ENCODE assay signal across 35 cellular contexts in the genomic region with DNA sequence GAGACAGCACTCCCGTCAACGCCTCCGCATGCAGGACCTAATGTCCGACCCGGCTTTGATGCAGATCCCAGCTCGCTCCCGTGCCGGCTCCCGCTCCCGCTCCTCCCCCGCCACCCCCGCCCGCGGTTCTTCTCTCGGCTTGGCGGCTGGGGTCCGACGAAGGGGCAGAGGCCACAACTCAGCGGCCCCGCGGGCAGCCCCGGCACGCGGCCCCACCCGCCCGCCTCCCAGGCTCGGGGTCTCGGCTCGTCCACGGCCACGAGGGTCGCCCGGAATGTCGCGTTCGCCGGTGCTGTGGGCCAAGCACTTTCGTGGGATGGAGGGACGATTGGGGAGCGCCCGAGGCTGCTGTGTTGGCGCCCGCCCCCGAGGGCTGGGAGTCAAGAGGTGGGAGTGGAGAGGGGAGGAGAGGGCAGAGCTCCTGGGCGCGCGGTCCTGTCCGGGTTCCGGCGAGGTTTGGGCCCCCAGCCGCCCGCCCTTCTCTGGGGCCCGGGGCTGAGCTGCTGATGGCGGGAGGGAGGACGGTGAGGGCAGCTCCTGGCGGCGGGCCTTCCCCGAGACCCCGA. TPM values are rescaled to one million over a fixed set of nuclear protein-coding genes. Genes with fewer than 3 reads are reported as not detected.
DNase-seq lines count a peak whose midpoint lies in the region; ATAC-seq, FAIRE-seq and TF ChIP-seq lines count a peak whose summit lies in the region.
"Had no signal": no experiment of that assay in that cellular context is flagged by ENCODE, and none has a peak within 500 bp of the region (broad histone marks: within the 10 kb centered on the region; RNA-seq: fewer than 3 reads in every experiment).

No MANE protein-coding gene starts in this region.

- no peaks in the 10 kb centered on the region for H3K9me3 Mint-ChIP-seq in Caco-2 (ENCODE audit: unreplicated experiment)
- no peaks in the 10 kb centered on the region for H3K9me3 Mint-ChIP-seq in naive thymus-derived CD8-positive, alpha-beta T cell
- H3K9me3 Mint-ChIP-seq: HFFc6; stimulated activated effector memory CD8-positive, alpha-beta T cell treated with anti-CD3 and anti-CD28 coated beads, Interleukin-12 subunit alpha, Interleukin-12 subunit beta, amount 100 ng/mL, for 72 hours had no signal

- peaks cover 14% of the 10 kb centered on the region for H3K4me1 Mint-ChIP-seq in Caco-2 (ENCODE audit: low read depth, unreplicated experiment)
- peaks cover 20 to 36% (median 29%) of the 10 kb centered on the region in 4 donors for H3K4me1 Mint-ChIP-seq in naive thymus-derived CD8-positive, alpha-beta T cell

- H3K27me3 ChIP-seq in Caco-2 (replicated peaks; ENCODE audit: control insufficient read depth, insufficient read depth, low read length): no peaks in the 10 kb centered on the region; the same call in 1 of the 2 replicates
- peaks cover 29 to 55% of the 10 kb centered on the region in 2 experiments for H3K27me3 ChIP-seq in endothelial cell of umbilical vein (ENCODE audit: control insufficient read depth in 2 of 2, insufficient read depth in 2 of 2, low read length in 2 of 2)
- peaks cover 76% of the 10 kb centered on the region for H3K27me3 ChIP-seq in osteoblast (ENCODE audit: insufficient read depth, low read length)
- H3K27me3 ChIP-seq: MG63 had no signal

- H4K20me1 ChIP-seq in endothelial cell of umbilical vein (replicated peaks; ENCODE audit: control insufficient read depth, extremely low read depth, insufficient read depth, low read length) (no peaks in the 10 kb centered on the region), osteoblast (ENCODE audit: insufficient read depth, low read length) (no peaks in the 10 kb centered on the region)

- H3K9ac ChIP-seq in endothelial cell of umbilical vein (replicated peaks; ENCODE audit: extremely low read depth, insufficient read depth, low read length): no peak overlapping the region
- H3K9ac ChIP-seq: BLaER1 treated with 17β-estradiol and CSF1 and Interleukin-3, amounts not matched to agents 10 nM and 100 nM had no signal

- H3K79me2 ChIP-seq in endothelial cell of umbilical vein (ENCODE audit: control insufficient read depth, insufficient read depth, low read length) (no peaks in the 10 kb centered on the region), osteoblast (ENCODE audit: insufficient read depth, low read length) (no peaks in the 10 kb centered on the region)

- POLR2A ChIA-PET in Caco-2 (lab: Charles Lee): no interaction called here
- POLR2A ChIA-PET in HEK293 (lab: Yijun Ruan, JAX): no interaction called here
- POLR2A ChIA-PET in endothelial cell of umbilical vein (lab: Charles Lee): no interaction called here
- POLR2A ChIA-PET in naive thymus-derived CD8-positive, alpha-beta T cell (lab: Charles Lee): interaction anchor here (1.8 kb wide), 1 partner anchor 137 kb away, joined by 6 read pairs; no protein-coding TSS in a partner anchor

- DNase-seq in Caco-2 (no peak), endothelial cell of umbilical vein (ENCODE audit: low read depth, low spot score) (no peak), NCI-H226 (no peak), osteoblast (ENCODE audit: insufficient read length, low spot score, missing footprints) (no peak)
- no peak for DNase-seq in naive thymus-derived CD8-positive, alpha-beta T cell
- DNase-seq in stimulated activated naive CD4-positive, alpha-beta T cell treated with Interleukin-2 at 50 U/mL for 16 hours (lab: John Stamatoyannopoulos, UW): no peak
- DNase-seq: activated T-cell treated with anti-CD3 and anti-CD28 coated beads for 4 hours; aorta; COR-L47; cortex of kidney; DMS79 treated with DMSO at 0.1 percent for 48 hours; esophagus squamous epithelium; HFFc6; hypothalamus; left ventricle myocardium superior; MG63; NCI-H2029; NCI-H446 treated with DMSO at 0.1 percent for 48 hours; NCI-H82; right cardiac atrium; stimulated activated CD4-positive, alpha-beta T cell treated with anti-CD3 and anti-CD28 coated beads, Interleukin-12 subunit alpha, Interleukin-12 subunit beta, amount 100 ng/mL, for 4 hours; stimulated activated CD4-positive, alpha-beta T cell treated with anti-CD3 and anti-CD28 coated beads, Interleukin-4, amount 100 ng/mL, for 1 hour; T-helper 17 cell had no signal

- ATAC-seq in naive thymus-derived CD8-positive, alpha-beta T cell: no peak
- ATAC-seq in HG03175 (IDR thresholded peaks at IDR 0.05; ENCODE audit: unreplicated experiment): no peak
- ATAC-seq: left ventricle myocardium superior; right cardiac atrium; stimulated activated effector memory CD8-positive, alpha-beta T cell treated with anti-CD3 and anti-CD28 coated beads, Interleukin-12 subunit alpha, Interleukin-12 subunit beta, amount 100 ng/mL, for 72 hours; T-helper 17 cell had no signal

- peaks cover 5% of the 10 kb centered on the region for H3K27me3 Mint-ChIP-seq in Caco-2 (ENCODE audit: insufficient read depth, unreplicated experiment)
- peaks cover 17 to 71% (median 40%) of the 10 kb centered on the region in 5 donors for H3K27me3 Mint-ChIP-seq in naive thymus-derived CD8-positive, alpha-beta T cell

- H3K4me3 Mint-ChIP-seq in Caco-2 (ENCODE audit: unreplicated experiment): peak overlapping the region; percentile 19
- peak overlapping the region in 7 of 10 donors; percentile 14 to 78 (median 52) for H3K4me3 Mint-ChIP-seq in naive thymus-derived CD8-positive, alpha-beta T cell
- H3K4me3 Mint-ChIP-seq: HFFc6 had no signal

- H3K4me2 ChIP-seq in endothelial cell of umbilical vein (ENCODE audit: insufficient read depth, low read length): no peak overlapping the region
- H3K4me2 ChIP-seq in osteoblast (ENCODE audit: insufficient read depth, low read length): no peak overlapping the region

- H3K4me1 ChIP-seq in Caco-2 (peaks cover 26% of the 10 kb centered on the region), HEK293 (ENCODE audit: control insufficient read depth, insufficient read depth, low read length) (no peaks in the 10 kb centered on the region), endothelial cell of umbilical vein (ENCODE audit: control insufficient read depth, extremely low read depth, insufficient read depth, low read length) (peaks cover 9% of the 10 kb centered on the region), osteoblast (ENCODE audit: insufficient read depth, low read length) (no peaks in the 10 kb centered on the region)

- no peak overlapping the region for H3K27ac ChIP-seq in HEK293 (ENCODE audit: extremely low read depth, low read depth, low read length)
- H3K27ac ChIP-seq in endothelial cell of umbilical vein (ENCODE audit: insufficient read depth, low read depth, low read length): no peak overlapping the region
- H3K27ac ChIP-seq in osteoblast (ENCODE audit: low read depth, low read length): no peak overlapping the region
- H3K27ac ChIP-seq: BLaER1 treated with 17β-estradiol and CSF1 and Interleukin-3, amounts not matched to agents 10 nM and 100 nM; esophagus squamous epithelium; SK-N-MC had no signal

- CTCF ChIA-PET in Caco-2 (lab: Charles Lee): interaction anchor here (1.3 kb wide), 1 partner anchor 10 kb away, joined by 3 read pairs; no protein-coding TSS in a partner anchor
- CTCF ChIA-PET in HEK293 (lab: Yijun Ruan, JAX): interaction anchor here (1.6 to 5.3 kb wide), 3 partner anchors 14 to 155 kb away, joined by 10 to 42 read pairs (median 11); no protein-coding TSS in a partner anchor
- CTCF ChIA-PET in endothelial cell of umbilical vein (lab: Charles Lee): interaction anchor here (1.3 to 5.6 kb wide), 3 partner anchors 9 to 157 kb away, joined by 3 to 73 read pairs (median 8); no protein-coding TSS in a partner anchor

- intact Hi-C loops in Caco-2 (cut with micrococcal nuclease; ENCODE audit: unreplicated experiment): no loop called here
- intact Hi-C loops in endothelial cell of umbilical vein (cut with micrococcal nuclease): loop anchor here (5.0 kb wide), 1 partner anchor 97 kb away; a partner anchor contains a TSS

- H3K36me3 ChIP-seq in Caco-2 (ENCODE audit: control insufficient read depth, insufficient read depth, low read length) (no peaks in the 10 kb centered on the region), HEK293 (ENCODE audit: control insufficient read depth in 2 of 2, insufficient read depth in 1 of 2, low read length in 2 of 2) (no peaks in the 10 kb centered on the region), endothelial cell of umbilical vein (ENCODE audit: control insufficient read depth in 2 of 2, extremely low read depth in 1 of 2, insufficient read depth in 2 of 2, low read length in 2 of 2) (no peaks in the 10 kb centered on the region), osteoblast (ENCODE audit: insufficient read depth, low read length) (no peaks in the 10 kb centered on the region)
- H3K36me3 ChIP-seq: BLaER1 treated with 17β-estradiol and CSF1 and Interleukin-3, amounts not matched to agents 10 nM and 100 nM; esophagus squamous epithelium; MG63 had no signal

- no peak for TF ChIP-seq POLR2A in endothelial cell of umbilical vein (IDR thresholded peaks at IDR 0.05; ENCODE audit: low read depth, low read length)

- no peak overlapping the region for H3K27ac Mint-ChIP-seq in Caco-2 (ENCODE audit: unreplicated experiment)
- no peak overlapping the region for H3K27ac Mint-ChIP-seq in naive thymus-derived CD8-positive, alpha-beta T cell
- H3K27ac Mint-ChIP-seq: activated naive CD8-positive, alpha-beta T cell; HFFc6; stimulated activated effector memory CD8-positive, alpha-beta T cell treated with anti-CD3 and anti-CD28 coated beads, Interleukin-12 subunit alpha, Interleukin-12 subunit beta, amount 100 ng/mL, for 72 hours; T-helper 17 cell had no signal

- no peak for FAIRE-seq in endothelial cell of umbilical vein (lab: Jason Lieb, UNC)
- FAIRE-seq: frontal cortex, GM18507, islet of Langerhans had no signal

- no peaks in the 10 kb centered on the region for H3K36me3 Mint-ChIP-seq in Caco-2 (ENCODE audit: insufficient read depth, unreplicated experiment)
- H3K36me3 Mint-ChIP-seq in naive thymus-derived CD8-positive, alpha-beta T cell: peaks cover 2 to 6% (median 5%) of the 10 kb centered on the region in 3 donors
- H3K36me3 Mint-ChIP-seq: activated naive CD8-positive, alpha-beta T cell; stimulated activated effector memory CD8-positive, alpha-beta T cell treated with anti-CD3 and anti-CD28 coated beads, Interleukin-12 subunit alpha, Interleukin-12 subunit beta, amount 100 ng/mL, for 72 hours had no signal

- H2AFZ ChIP-seq in endothelial cell of umbilical vein (ENCODE audit: low read depth, low read length) (no peak overlapping the region), osteoblast (ENCODE audit: low read length) (no peak overlapping the region)

- dilution Hi-C loops in endothelial cell of umbilical vein (cut with MboI; ENCODE audit: extremely low pct_ligation_motif_present, low sequenced_read_pairs): no loop called here

- H3K4me3 ChIP-seq in Caco-2 (ENCODE audit: low read depth, low read length) (no peak overlapping the region), HEK293 (ENCODE audit: low read depth, low read length) (no peak overlapping the region), endothelial cell of umbilical vein (replicated peaks in 1 of 3; ENCODE audit: insufficient read depth in 1 of 3, low read depth in 1 of 3, low read length in 3 of 3) (no peak overlapping the region), osteoblast (ENCODE audit: insufficient read depth, low read length) (no peak overlapping the region)
- H3K4me3 ChIP-seq: BLaER1 treated with 17β-estradiol and CSF1 and Interleukin-3, amounts not matched to agents 10 nM and 100 nM; MG63; SK-N-MC had no signal

- BruUV-seq in Caco-2 (replicated peaks; lab: Mats Ljungman, UMichigan) (no TSS peak), endothelial cell of umbilical vein (replicated peaks; lab: Mats Ljungman, UMichigan) (no TSS peak)

- H3K9me3 ChIP-seq in Caco-2 (no peaks in the 10 kb centered on the region), HEK293 (ENCODE audit: control insufficient read depth, insufficient read depth, low read depth, low read length) (no peaks in the 10 kb centered on the region), endothelial cell of umbilical vein (replicated peaks; ENCODE audit: control insufficient read depth, insufficient read depth, low read length) (no peaks in the 10 kb centered on the region), osteoblast (ENCODE audit: low read depth, low read length) (no peaks in the 10 kb centered on the region)
- H3K9me3 ChIP-seq: BLaER1 treated with 17β-estradiol and CSF1 and Interleukin-3, amounts not matched to agents 10 nM and 100 nM; esophagus squamous epithelium; MG63 had no signal

- TF ChIP-seq CTCF in Caco-2 (IDR thresholded peaks at IDR 0.05; ENCODE audit: insufficient read depth in 1 of 2, low read depth in 1 of 2, low read length in 1 of 2, severe bottlenecking in 1 of 2, unreplicated experiment in 1 of 2): no peak
- TF ChIP-seq CTCF in HEK293 (tag by site-specific recombination; IDR thresholded peaks at IDR 0.05): no peak
- no peak for TF ChIP-seq CTCF in endothelial cell of umbilical vein (IDR thresholded peaks at IDR 0.05; ENCODE audit: extremely low read depth in 1 of 2, insufficient read depth in 1 of 2, low read depth in 1 of 2, low read length in 2 of 2)
- TF ChIP-seq CTCF in osteoblast (IDR thresholded peaks at IDR 0.05; ENCODE audit: extremely low read depth, low read depth, low read length): no peak

- no peaks in the 10 kb centered on the region for H3K9me1 ChIP-seq in endothelial cell of umbilical vein (replicated peaks; ENCODE audit: control insufficient read depth, extremely low read depth, insufficient read depth, low read length)

RNA-seq across cellular contexts. Expression of a gene that starts 5.3 kb away (rescaled TPM):
- total RNA-seq in Caco-2 (2022) (4.2 and 5.3 TPM in 2 replicates), endothelial cell of umbilical vein (30.2 and 38.2 TPM in 2 replicates), osteoblast (under 0.01 TPM in 1 of 2 replicates, not detected in the other)
- polyA plus RNA-seq in endothelial cell of umbilical vein: 8.9 and 11.0 TPM in 2 replicates
- polyA plus RNA-seq in endothelial cell of umbilical vein (2011; cell fraction: cytosol; rRNA removed): 6.3 and 6.6 TPM in 2 replicates
- polyA plus RNA-seq in endothelial cell of umbilical vein (2011; cell fraction: nucleus; rRNA removed): 28.4 and 44.8 TPM in 2 replicates
- polyA plus RNA-seq in endothelial cell of umbilical vein (2012): 7.1 and 14.5 TPM in 2 replicates
- polyA minus RNA-seq in endothelial cell of umbilical vein: 6.0 and 9.7 TPM in 2 replicates
- polyA minus RNA-seq in endothelial cell of umbilical vein (2011; cell fraction: cytosol; rRNA and poly(A)+ RNA removed): not detected
- 10.4 and 16.9 TPM in 2 replicates for polyA minus RNA-seq in endothelial cell of umbilical vein (2011; cell fraction: nucleus; rRNA and poly(A)+ RNA removed)
- total RNA-seq in naive thymus-derived CD8-positive, alpha-beta T cell: not detected
- polyA plus RNA-seq in naive thymus-derived CD8-positive, alpha-beta T cell: not detected
- total RNA-seq: frontal cortex, T-helper 17 cell had no signal
- polyA plus RNA-seq: AG04450, neural cell had no signal

RNA-seq across cellular contexts. Expression of a gene that starts 31.9 kb away (rescaled TPM):
- total RNA-seq in Caco-2 (2022) (0.39 and 1.0 TPM in 2 replicates), endothelial cell of umbilical vein (1.5 and 1.7 TPM in 2 replicates), osteoblast (0.88 and 1.8 TPM in 2 replicates)
- 6.2 and 8.3 TPM in 2 replicates for polyA plus RNA-seq in endothelial cell of umbilical vein
- polyA plus RNA-seq in endothelial cell of umbilical vein (2011; cell fraction: cytosol; rRNA removed): 1.9 and 3.0 TPM in 2 replicates
- 6.0 and 11.5 TPM in 2 replicates for polyA plus RNA-seq in endothelial cell of umbilical vein (2011; cell fraction: nucleus; rRNA removed)
- 0.98 and 2.3 TPM in 2 replicates for polyA plus RNA-seq in endothelial cell of umbilical vein (2012)
- 0.61 and 1.4 TPM in 2 replicates for polyA minus RNA-seq in endothelial cell of umbilical vein
- not detected for polyA minus RNA-seq in endothelial cell of umbilical vein (2011; cell fraction: cytosol; rRNA and poly(A)+ RNA removed)
- 1.5 and 3.8 TPM in 2 replicates for polyA minus RNA-seq in endothelial cell of umbilical vein (2011; cell fraction: nucleus; rRNA and poly(A)+ RNA removed)
- total RNA-seq in naive thymus-derived CD8-positive, alpha-beta T cell: under 1 TPM in 1 of 2 experiments, not detected in 1; 0.34 TPM
- not detected for polyA plus RNA-seq in naive thymus-derived CD8-positive, alpha-beta T cell
- total RNA-seq: left ventricle myocardium superior, OCI-LY7 had no signal

RNA-seq across cellular contexts. Expression of a gene that starts 40.9 kb away (rescaled TPM):
- 1.00 and 1.3 TPM in 2 replicates for total RNA-seq in Caco-2 (2022)
- 31.1 and 33.5 TPM in 2 replicates for total RNA-seq in endothelial cell of umbilical vein
- 35.8 and 37.8 TPM in 2 replicates for polyA plus RNA-seq in endothelial cell of umbilical vein
- polyA plus RNA-seq in endothelial cell of umbilical vein (2011; cell fraction: cytosol; rRNA removed): 19.1 and 24.3 TPM in 2 replicates
- polyA plus RNA-seq in endothelial cell of umbilical vein (2011; cell fraction: nucleus; rRNA removed): 89.2 and 133 TPM in 2 replicates
- polyA plus RNA-seq in endothelial cell of umbilical vein (2012): 18.2 and 32.5 TPM in 2 replicates
- 55.8 and 59.9 TPM in 2 replicates for polyA minus RNA-seq in endothelial cell of umbilical vein
- not detected for polyA minus RNA-seq in endothelial cell of umbilical vein (2011; cell fraction: cytosol; rRNA and poly(A)+ RNA removed)
- 21.0 and 36.7 TPM in 2 replicates for polyA minus RNA-seq in endothelial cell of umbilical vein (2011; cell fraction: nucleus; rRNA and poly(A)+ RNA removed)
- 1 to 10 TPM in 1 of 2 experiments, under 1 TPM in 1; 0.55 to 1.5 TPM for total RNA-seq in naive thymus-derived CD8-positive, alpha-beta T cell
- under 1 TPM in 1 of 3 donors, not detected in 2; 0.32 TPM for polyA plus RNA-seq in naive thymus-derived CD8-positive, alpha-beta T cell
- 11.2 and 14.5 TPM in 2 replicates for total RNA-seq in osteoblast
- total RNA-seq: OCI-LY7 had no signal
